Comparison of ENCODE assay signal across 8 cellular contexts in genomic region chr10:88934900-88935672, GRCh38. TPM values are rescaled to one million over a fixed set of nuclear protein-coding genes. Genes with fewer than 3 reads are reported as not detected.
A peak's percentile ranks its signal among the peaks of the same experiment; 100 is the strongest.
DNase-seq lines count a peak whose midpoint lies in the region; ATAC-seq and TF ChIP-seq lines count a peak whose summit lies in the region.

No MANE protein-coding gene starts in this region.

- H3K36me3 ChIP-seq in esophagus muscularis mucosa = peaks cover 23 to 57% (median 51%) of the 10 kb centered on the region in 4 donors
- H3K36me3 ChIP-seq in naive thymus-derived CD4-positive, alpha-beta T cell (ENCODE audit: control insufficient read depth in 2 of 3, insufficient read depth in 3 of 3, low read length in 3 of 3) = peaks cover 0 to 3% (median 0%) of the 10 kb centered on the region in 3 experiments

- TF ChIP-seq POLR2A in esophagus muscularis mucosa (IDR thresholded peaks at IDR 0.05; ENCODE audit: low read depth) = no peak

- 12% methylated on average over 17 of the region's 17 CpGs for WGBS in esophagus muscularis mucosa

- ATAC-seq in naive thymus-derived CD4-positive, alpha-beta T cell = peak; percentile 88
- ATAC-seq in stimulated activated memory B cell treated with anti-CD40 and anti-IgM and Interleukin-4, amounts not matched to agents 10 μg/mL and 1 μg/mL and 100 μg/mL, for 72 hours = peak; percentile 72

- H3K9me3 ChIP-seq in esophagus muscularis mucosa = no peaks in the 10 kb centered on the region
- H3K9me3 ChIP-seq in naive thymus-derived CD4-positive, alpha-beta T cell (ENCODE audit: control insufficient read depth in 2 of 3, low read length in 3 of 3) = no peaks in the 10 kb centered on the region

- H3K4me1 Mint-ChIP-seq in activated T-cell treated with anti-CD3 and anti-CD28 coated beads, Interleukin-2, amount 50 U/mL, for 24 hours (ENCODE audit: low read depth) = peaks cover 20% of the 10 kb centered on the region
- H3K4me1 Mint-ChIP-seq in naive thymus-derived CD4-positive, alpha-beta T cell = peaks cover 5 to 29% (median 17%) of the 10 kb centered on the region in 7 donors
- H3K4me1 Mint-ChIP-seq in stimulated activated memory B cell treated with anti-CD40 and anti-IgM and Interleukin-4, amounts not matched to agents 10 μg/mL and 1 μg/mL and 100 μg/mL, for 72 hours = peaks cover 44% of the 10 kb centered on the region

- no peak for TF ChIP-seq EP300 in esophagus muscularis mucosa (IDR thresholded peaks at IDR 0.05)

- no peaks in the 10 kb centered on the region for H3K27me3 ChIP-seq in esophagus muscularis mucosa
- H3K27me3 ChIP-seq in naive thymus-derived CD4-positive, alpha-beta T cell (ENCODE audit: control insufficient read depth in 2 of 2, insufficient read depth in 2 of 2, low read length in 2 of 2) = no peaks in the 10 kb centered on the region

- CTCF ChIA-PET in naive thymus-derived CD4-positive, alpha-beta T cell (lab: Charles Lee) = interaction anchor here (0.7 to 8.9 kb wide), 39 partner anchors 9 to 313 kb away, joined by 3 to 250 read pairs (median 4); partner anchors contain the start of genes CH25H, FAS and STAMBPL1

- POLR2A ChIA-PET in naive thymus-derived CD4-positive, alpha-beta T cell (lab: Charles Lee) = interaction anchor here (0.6 to 1.1 kb wide), 2 partner anchors 99 to 272 kb away, joined by 4 read pairs; partner anchors contain the start of gene CH25H

- peak; percentile 70 to 84 (median 76) for TF ChIP-seq CTCF in esophagus muscularis mucosa (IDR thresholded peaks at IDR 0.05)

- peak overlapping the region; percentile 76 to 96 (median 92) for H3K27ac ChIP-seq in esophagus muscularis mucosa (replicated peaks in 1 of 4)
- H3K27ac ChIP-seq in naive thymus-derived CD4-positive, alpha-beta T cell (ENCODE audit: low read depth, low read length) = no peak overlapping the region

- H3K4me1 ChIP-seq in esophagus muscularis mucosa = peaks cover 18 to 64% (median 60%) of the 10 kb centered on the region in 4 donors
- peaks cover 5 to 10% of the 10 kb centered on the region in 2 donors for H3K4me1 ChIP-seq in naive thymus-derived CD4-positive, alpha-beta T cell (ENCODE audit: control insufficient read depth in 2 of 2, insufficient read depth in 2 of 2, low read length in 2 of 2)

- peak overlapping the region; percentile 32 for H3K4me3 Mint-ChIP-seq in activated T-cell treated with anti-CD3 and anti-CD28 coated beads, Interleukin-2, amount 50 U/mL, for 24 hours
- H3K4me3 Mint-ChIP-seq in naive thymus-derived CD4-positive, alpha-beta T cell = peak overlapping the region in 8 of 10 donors; percentile 21 to 49 (median 36)
- peak overlapping the region; percentile 11 for H3K4me3 Mint-ChIP-seq in stimulated activated memory B cell treated with anti-CD40 and anti-IgM and Interleukin-4, amounts not matched to agents 10 μg/mL and 1 μg/mL and 100 μg/mL, for 72 hours

- no peaks in the 10 kb centered on the region for H3K27me3 Mint-ChIP-seq in activated T-cell treated with anti-CD3 and anti-CD28 coated beads, Interleukin-2, amount 50 U/mL, for 24 hours
- H3K27me3 Mint-ChIP-seq in naive thymus-derived CD4-positive, alpha-beta T cell = no peaks in the 10 kb centered on the region
- H3K27me3 Mint-ChIP-seq in stimulated activated memory B cell treated with anti-CD40 and anti-IgM and Interleukin-4, amounts not matched to agents 10 μg/mL and 1 μg/mL and 100 μg/mL, for 72 hours = no peaks in the 10 kb centered on the region

- H3K9me3 Mint-ChIP-seq in activated T-cell treated with anti-CD3 and anti-CD28 coated beads, Interleukin-2, amount 50 U/mL, for 24 hours = no peaks in the 10 kb centered on the region
- no peaks in the 10 kb centered on the region for H3K9me3 Mint-ChIP-seq in naive thymus-derived CD4-positive, alpha-beta T cell
- H3K9me3 Mint-ChIP-seq in stimulated activated memory B cell treated with anti-CD40 and anti-IgM and Interleukin-4, amounts not matched to agents 10 μg/mL and 1 μg/mL and 100 μg/mL, for 72 hours = no peaks in the 10 kb centered on the region

- peak overlapping the region; percentile 68 for H3K27ac Mint-ChIP-seq in activated T-cell treated with anti-CD3 and anti-CD28 coated beads, Interleukin-2, amount 50 U/mL, for 24 hours
- H3K27ac Mint-ChIP-seq in naive thymus-derived CD4-positive, alpha-beta T cell = peak overlapping the region in 3 of 9 donors; percentile 7 to 74 (median 34)
- H3K27ac Mint-ChIP-seq in stimulated activated memory B cell treated with anti-CD40 and anti-IgM and Interleukin-4, amounts not matched to agents 10 μg/mL and 1 μg/mL and 100 μg/mL, for 72 hours = peak overlapping the region; percentile 5

- DNase-seq in SIG-M5 treated with dmso at 0.1 percent for 504 hours (lab: John Stamatoyannopoulos, UW; ENCODE audit: unreplicated experiment) (peak; percentile 72), SIG-M5 (lab: John Stamatoyannopoulos, UW) (no peak), OCI-M2 (lab: John Stamatoyannopoulos, UW; ENCODE audit: unreplicated experiment) (peak; percentile 47), esophagus muscularis mucosa (ENCODE audit: extremely low spot score) (peak; percentile 95)
- DNase-seq in Jurkat, Clone E6-1 (ENCODE audit: low read depth, low spot score) = peak; percentile 88
- DNase-seq in activated T-cell treated with anti-CD3 and anti-CD28 coated beads, Interleukin-2, amount 50 U/mL, for 24 hours = peak; percentile 74
- DNase-seq in naive thymus-derived CD4-positive, alpha-beta T cell = peak; percentile 43 to 79 (median 68)

- no peak overlapping the region for H3K4me3 ChIP-seq in Jurkat, Clone E6-1 (ENCODE audit: low read length)
- peak overlapping the region in 1 of 4 donors; percentile 16 for H3K4me3 ChIP-seq in esophagus muscularis mucosa
- no peak overlapping the region for H3K4me3 ChIP-seq in naive thymus-derived CD4-positive, alpha-beta T cell (ENCODE audit: low read length)

- H3K36me3 Mint-ChIP-seq in activated T-cell treated with anti-CD3 and anti-CD28 coated beads, Interleukin-2, amount 50 U/mL, for 24 hours (ENCODE audit: low read depth) = peaks cover 3% of the 10 kb centered on the region
- peaks cover 0 to 22% (median 8%) of the 10 kb centered on the region in 5 donors for H3K36me3 Mint-ChIP-seq in naive thymus-derived CD4-positive, alpha-beta T cell
- H3K36me3 Mint-ChIP-seq in stimulated activated memory B cell treated with anti-CD40 and anti-IgM and Interleukin-4, amounts not matched to agents 10 μg/mL and 1 μg/mL and 100 μg/mL, for 72 hours = peaks cover 34% of the 10 kb centered on the region

- intact Hi-C loops in esophagus muscularis mucosa (cut with DNase I) = loop anchor here (2.0 to 5.0 kb wide), 3 partner anchors 52 to 277 kb away; partner anchors contain the start of gene STAMBPL1
- intact Hi-C loops in naive thymus-derived CD4-positive, alpha-beta T cell (cut with micrococcal nuclease) = loop anchor here (1.0 to 5.0 kb wide), 9 partner anchors 39 to 627 kb away; partner anchors contain the start of gene FAS (in 1 of the 2)

RNA-seq across cellular contexts. Expression of gene ACTA2, which starts 17.5 kb away (rescaled TPM):
- polyA plus RNA-seq in Jurkat, Clone E6-1 (2012; ENCODE audit: insufficient read depth, insufficient read length) = 4.3 TPM
- 1,000 to 10,000 TPM; 6,391 to 8,723 (median 8,539) TPM for total RNA-seq in esophagus muscularis mucosa
- 10 to 100 TPM in 1 of 5 experiments, 1 to 10 TPM in 3, under 1 TPM in 1; 0.56 to 12.0 (median 1.3) TPM for total RNA-seq in naive thymus-derived CD4-positive, alpha-beta T cell
- polyA plus RNA-seq in naive thymus-derived CD4-positive, alpha-beta T cell = 1 to 10 TPM in 1 of 2 donors, under 1 TPM in 1; 0.92 to 2.2 TPM

RNA-seq across cellular contexts. Expression of gene STAMBPL1, which starts 55.0 kb away (rescaled TPM):
- polyA plus RNA-seq in Jurkat, Clone E6-1 (2012; ENCODE audit: insufficient read depth, insufficient read length) = 45.7 TPM
- total RNA-seq in esophagus muscularis mucosa = 10 to 100 TPM in 3 of 4 donors, 1 to 10 TPM in 1; 8.6 to 27.4 (median 14.7) TPM
- total RNA-seq in naive thymus-derived CD4-positive, alpha-beta T cell = 10 to 100 TPM; 29.5 to 57.7 (median 38.9) TPM
- polyA plus RNA-seq in naive thymus-derived CD4-positive, alpha-beta T cell = 10 to 100 TPM; 12.5 to 13.0 TPM

RNA-seq across cellular contexts. Expression of gene FAS, which starts 55.5 kb away (rescaled TPM):
- polyA plus RNA-seq in Jurkat, Clone E6-1 (2012; ENCODE audit: insufficient read depth, insufficient read length) = 12.3 TPM
- total RNA-seq in esophagus muscularis mucosa = 10 to 100 TPM; 16.6 to 27.5 (median 18.7) TPM
- total RNA-seq in naive thymus-derived CD4-positive, alpha-beta T cell = 10 to 100 TPM in 2 of 5 experiments, 1 to 10 TPM in 3; 5.6 to 67.4 (median 8.3) TPM
- polyA plus RNA-seq in naive thymus-derived CD4-positive, alpha-beta T cell = 1 to 10 TPM; 2.1 to 3.0 TPM

Comparison
In these comparisons a context has a peak if more than half of its experiments do, and no peak if none do; other contexts are left out.
1. RNA of gene ACTA2, which starts 17.5 kb away (total RNA-seq): 6,391 to 8,723 TPM in esophagus muscularis mucosa; 0.56 to 12.0 TPM in naive thymus-derived CD4-positive, alpha-beta T cell; every median in the first group is over 100 times any median in the second.
2. Peak in every context shown above with its lines, with median percentiles within 50 percentile points of each other: H3K4me3 Mint-ChIP-seq.